2 cellular contexts compared by ENCODE assay signal in the genomic region with DNA sequence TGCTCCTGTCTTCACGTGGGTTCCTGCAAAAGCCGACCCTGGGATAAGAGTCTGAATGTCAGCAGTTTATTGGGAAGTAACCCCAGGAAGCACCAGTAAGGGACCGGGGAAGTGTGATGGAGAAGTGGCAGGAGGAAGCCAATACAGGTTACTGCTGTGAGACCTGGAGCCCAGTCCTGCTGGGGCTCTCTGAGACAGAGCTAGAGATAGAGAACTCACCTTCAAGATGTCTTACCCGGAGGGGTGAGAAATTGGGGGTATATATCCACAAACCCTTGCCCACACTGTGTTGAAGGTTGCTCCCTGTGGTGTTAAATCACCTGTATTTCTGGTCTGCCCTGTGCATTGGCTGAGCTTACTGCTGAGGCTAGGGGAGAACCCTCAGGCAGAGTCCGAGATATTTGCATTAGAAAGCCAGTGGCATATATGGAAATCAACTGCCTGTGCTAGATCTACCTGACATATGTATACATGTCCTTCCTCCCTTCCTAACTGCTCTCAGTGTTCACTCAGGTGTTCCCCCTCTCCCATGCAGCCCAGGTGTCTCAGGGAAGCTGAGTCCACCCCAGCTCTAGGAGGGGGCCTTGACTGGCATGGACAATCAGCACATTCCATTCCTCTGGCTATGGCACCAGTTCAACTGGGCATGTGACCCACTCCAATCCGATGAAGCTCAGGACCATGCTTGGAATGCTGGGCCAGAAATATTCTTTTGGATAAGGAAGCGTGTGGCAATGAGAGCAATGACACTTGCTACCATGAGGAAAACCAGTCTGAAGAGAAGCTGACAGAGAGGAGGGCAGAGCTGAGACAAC.
TF ChIP-seq lines count a peak whose summit lies in the region.

No MANE protein-coding gene starts in this region.

TF ChIP-seq in HCT116, 20 proteins besides CTCF, POLR2A, EP300 and RAD21:
- TF ChIP-seq SIN3A (IDR thresholded peaks at IDR 0.05; ENCODE audit: low read depth) = no peak

TF ChIP-seq in SK-N-SH treated with all-trans-retinoic acid at 6 μM for 48 hours, 23 proteins besides CTCF, POLR2A, EP300 and RAD21:
- TF ChIP-seq CSDC2 (CRISPR knock-in tag; IDR thresholded peaks at IDR 0.05) = no peak
- TF ChIP-seq, protein P1, sequence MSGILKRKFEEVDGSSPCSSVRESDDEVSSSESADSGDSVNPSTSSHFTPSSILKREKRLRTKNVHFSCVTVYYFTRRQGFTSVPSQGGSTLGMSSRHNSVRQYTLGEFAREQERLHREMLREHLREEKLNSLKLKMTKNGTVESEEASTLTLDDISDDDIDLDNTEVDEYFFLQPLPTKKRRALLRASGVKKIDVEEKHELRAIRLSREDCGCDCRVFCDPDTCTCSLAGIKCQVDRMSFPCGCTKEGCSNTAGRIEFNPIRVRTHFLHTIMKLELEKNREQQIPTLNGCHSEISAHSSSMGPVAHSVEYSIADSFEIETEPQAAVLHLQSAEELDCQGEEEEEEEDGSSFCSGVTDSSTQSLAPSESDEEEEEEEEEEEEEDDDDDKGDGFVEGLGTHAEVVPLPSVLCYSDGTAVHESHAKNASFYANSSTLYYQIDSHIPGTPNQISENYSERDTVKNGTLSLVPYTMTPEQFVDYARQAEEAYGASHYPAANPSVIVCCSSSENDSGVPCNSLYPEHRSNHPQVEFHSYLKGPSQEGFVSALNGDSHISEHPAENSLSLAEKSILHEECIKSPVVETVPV (CRISPR knock-in tag; IDR thresholded peaks at IDR 0.05) = no peak
- no peak for TF ChIP-seq ARNTL (CRISPR knock-in tag; IDR thresholded peaks at IDR 0.05; ENCODE audit: borderline replicate concordance, low read depth)
- TF ChIP-seq ZFP3 (CRISPR knock-in tag; IDR thresholded peaks at IDR 0.05) = no peak
- no peak for TF ChIP-seq ISL1 (CRISPR knock-in tag; IDR thresholded peaks at IDR 0.05)
- TF ChIP-seq OSR1 (CRISPR knock-in tag; IDR thresholded peaks at IDR 0.05) = no peak
- no peak for TF ChIP-seq ZNF565 (CRISPR knock-in tag; conservative IDR thresholded peaks at IDR 0.05; ENCODE audit: low read depth)
- TF ChIP-seq TCF4 (CRISPR knock-in tag; IDR thresholded peaks at IDR 0.05; ENCODE audit: borderline replicate concordance) = no peak
- no peak for TF ChIP-seq ZNF8 (CRISPR knock-in tag; IDR thresholded peaks at IDR 0.05)
- no peak for TF ChIP-seq ZC3H10 (CRISPR knock-in tag; IDR thresholded peaks at IDR 0.05)
- no peak for TF ChIP-seq GLIS3 (CRISPR knock-in tag; IDR thresholded peaks at IDR 0.05)
- TF ChIP-seq, protein P2, sequence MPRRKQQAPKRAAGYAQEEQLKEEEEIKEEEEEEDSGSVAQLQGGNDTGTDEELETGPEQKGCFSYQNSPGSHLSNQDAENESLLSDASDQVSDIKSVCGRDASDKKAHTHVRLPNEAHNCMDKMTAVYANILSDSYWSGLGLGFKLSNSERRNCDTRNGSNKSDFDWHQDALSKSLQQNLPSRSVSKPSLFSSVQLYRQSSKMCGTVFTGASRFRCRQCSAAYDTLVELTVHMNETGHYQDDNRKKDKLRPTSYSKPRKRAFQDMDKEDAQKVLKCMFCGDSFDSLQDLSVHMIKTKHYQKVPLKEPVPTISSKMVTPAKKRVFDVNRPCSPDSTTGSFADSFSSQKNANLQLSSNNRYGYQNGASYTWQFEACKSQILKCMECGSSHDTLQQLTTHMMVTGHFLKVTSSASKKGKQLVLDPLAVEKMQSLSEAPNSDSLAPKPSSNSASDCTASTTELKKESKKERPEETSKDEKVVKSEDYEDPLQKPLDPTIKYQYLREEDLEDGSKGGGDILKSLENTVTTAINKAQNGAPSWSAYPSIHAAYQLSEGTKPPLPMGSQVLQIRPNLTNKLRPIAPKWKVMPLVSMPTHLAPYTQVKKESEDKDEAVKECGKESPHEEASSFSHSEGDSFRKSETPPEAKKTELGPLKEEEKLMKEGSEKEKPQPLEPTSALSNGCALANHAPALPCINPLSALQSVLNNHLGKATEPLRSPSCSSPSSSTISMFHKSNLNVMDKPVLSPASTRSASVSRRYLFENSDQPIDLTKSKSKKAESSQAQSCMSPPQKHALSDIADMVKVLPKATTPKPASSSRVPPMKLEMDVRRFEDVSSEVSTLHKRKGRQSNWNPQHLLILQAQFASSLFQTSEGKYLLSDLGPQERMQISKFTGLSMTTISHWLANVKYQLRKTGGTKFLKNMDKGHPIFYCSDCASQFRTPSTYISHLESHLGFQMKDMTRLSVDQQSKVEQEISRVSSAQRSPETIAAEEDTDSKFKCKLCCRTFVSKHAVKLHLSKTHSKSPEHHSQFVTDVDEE (CRISPR knock-in tag; IDR thresholded peaks at IDR 0.05) = no peak
- TF ChIP-seq, protein P3, sequence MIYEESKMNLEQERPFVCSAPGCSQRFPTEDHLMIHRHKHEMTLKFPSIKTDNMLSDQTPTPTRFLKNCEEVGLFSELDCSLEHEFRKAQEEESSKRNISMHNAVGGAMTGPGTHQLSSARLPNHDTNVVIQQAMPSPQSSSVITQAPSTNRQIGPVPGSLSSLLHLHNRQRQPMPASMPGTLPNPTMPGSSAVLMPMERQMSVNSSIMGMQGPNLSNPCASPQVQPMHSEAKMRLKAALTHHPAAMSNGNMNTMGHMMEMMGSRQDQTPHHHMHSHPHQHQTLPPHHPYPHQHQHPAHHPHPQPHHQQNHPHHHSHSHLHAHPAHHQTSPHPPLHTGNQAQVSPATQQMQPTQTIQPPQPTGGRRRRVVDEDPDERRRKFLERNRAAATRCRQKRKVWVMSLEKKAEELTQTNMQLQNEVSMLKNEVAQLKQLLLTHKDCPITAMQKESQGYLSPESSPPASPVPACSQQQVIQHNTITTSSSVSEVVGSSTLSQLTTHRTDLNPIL (CRISPR knock-in tag; IDR thresholded peaks at IDR 0.05; ENCODE audit: low read depth) = no peak
- no peak for TF ChIP-seq TOX (CRISPR knock-in tag; IDR thresholded peaks at IDR 0.05; ENCODE audit: borderline replicate concordance)
- TF ChIP-seq, protein P4, sequence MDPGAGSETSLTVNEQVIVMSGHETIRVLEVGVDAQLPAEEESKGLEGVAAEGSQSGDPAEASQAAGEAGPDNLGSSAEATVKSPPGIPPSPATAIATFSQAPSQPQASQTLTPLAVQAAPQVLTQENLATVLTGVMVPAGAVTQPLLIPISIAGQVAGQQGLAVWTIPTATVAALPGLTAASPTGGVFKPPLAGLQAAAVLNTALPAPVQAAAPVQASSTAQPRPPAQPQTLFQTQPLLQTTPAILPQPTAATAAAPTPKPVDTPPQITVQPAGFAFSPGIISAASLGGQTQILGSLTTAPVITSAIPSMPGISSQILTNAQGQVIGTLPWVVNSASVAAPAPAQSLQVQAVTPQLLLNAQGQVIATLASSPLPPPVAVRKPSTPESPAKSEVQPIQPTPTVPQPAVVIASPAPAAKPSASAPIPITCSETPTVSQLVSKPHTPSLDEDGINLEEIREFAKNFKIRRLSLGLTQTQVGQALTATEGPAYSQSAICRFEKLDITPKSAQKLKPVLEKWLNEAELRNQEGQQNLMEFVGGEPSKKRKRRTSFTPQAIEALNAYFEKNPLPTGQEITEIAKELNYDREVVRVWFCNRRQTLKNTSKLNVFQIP (CRISPR knock-in tag; IDR thresholded peaks at IDR 0.05; ENCODE audit: borderline replicate concordance, low read depth) = no peak
- no peak for TF ChIP-seq BACH2 (CRISPR knock-in tag; IDR thresholded peaks at IDR 0.05; ENCODE audit: borderline replicate concordance)
- TF ChIP-seq RARB (CRISPR knock-in tag; IDR thresholded peaks at IDR 0.05) = no peak
- no peak for TF ChIP-seq PPARA (CRISPR knock-in tag; IDR thresholded peaks at IDR 0.05; ENCODE audit: borderline replicate concordance)
- TF ChIP-seq SNAI2 (CRISPR knock-in tag; IDR thresholded peaks at IDR 0.05) = no peak
